In the genomic region with DNA sequence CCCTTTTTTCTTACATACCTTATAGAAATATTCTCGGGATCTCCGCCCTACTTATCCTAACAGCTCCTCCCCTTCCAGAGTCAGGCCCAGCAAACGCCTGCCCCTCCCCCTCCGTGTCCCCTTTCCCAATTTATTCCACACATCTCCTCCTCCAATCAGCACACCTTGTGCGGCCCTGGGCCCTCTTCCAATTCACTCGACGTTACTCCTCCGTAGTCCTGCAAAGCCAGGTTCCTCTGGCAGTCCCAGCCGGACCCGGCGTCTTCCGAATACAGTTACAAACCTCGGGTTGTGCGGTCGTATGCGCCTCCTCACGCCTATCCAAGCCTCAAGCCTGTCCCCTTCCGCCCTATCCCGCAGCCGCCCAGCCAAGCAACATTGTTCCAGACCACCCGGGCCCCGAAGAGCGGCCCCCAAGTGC, we compare ENCODE assay signal across 1 cellular context.
TF ChIP-seq lines count a peak whose summit lies in the region.

No MANE protein-coding gene starts in this region.

TF ChIP-seq in IMR-90, 13 proteins besides CTCF, POLR2A, EP300 and RAD21 (continued from another document):
- no peak for TF ChIP-seq ELK1 (IDR thresholded peaks at IDR 0.05; ENCODE audit: borderline replicate concordance, low read depth, low read length)
